Comparison of ENCODE assay signal across 8 cellular contexts in genomic region chr16:11916524-11917285, GRCh38. TPM values are rescaled to one million over a fixed set of nuclear protein-coding genes. Genes with fewer than 3 reads are reported as not detected.
DNase-seq lines count a peak whose midpoint lies in the region; ATAC-seq and TF ChIP-seq lines count a peak whose summit lies in the region.

No MANE protein-coding gene starts in this region.

- ATAC-seq in DND-41 (ENCODE audit: insufficient read depth, low read depth) (no peak), HG03521 (IDR thresholded peaks at IDR 0.05; ENCODE audit: unreplicated experiment) (no peak), HG03135 (IDR thresholded peaks at IDR 0.05; ENCODE audit: unreplicated experiment) (no peak)

- H3K36me3 ChIP-seq in DND-41 (ENCODE audit: insufficient read depth, low read length) (peaks cover 10% of the 10 kb centered on the region; the same call in 1 of the 2 replicates), Loucy (ENCODE audit: insufficient read depth, low read length) (no peaks in the 10 kb centered on the region)

- H3K4me2 ChIP-seq in DND-41 (ENCODE audit: insufficient read depth, low read length) (peak overlapping the region; percentile 88), Loucy (ENCODE audit: low read depth, low read length, poor library complexity, severe bottlenecking) (peak overlapping the region; percentile 71)

- H4K20me1 ChIP-seq in DND-41 (ENCODE audit: insufficient read depth, low read length) (peaks cover 28% of the 10 kb centered on the region), Loucy (ENCODE audit: insufficient read depth, low read length, poor library complexity, severe bottlenecking) (peaks cover 25% of the 10 kb centered on the region)

- peaks cover 33% of the 10 kb centered on the region for H3K4me1 ChIP-seq in DND-41 (ENCODE audit: insufficient read depth, low read length)
- peaks cover 13% of the 10 kb centered on the region for H3K4me1 ChIP-seq in Loucy (ENCODE audit: insufficient read depth, low read length, poor library complexity, severe bottlenecking)

- no peaks in the 10 kb centered on the region for H3K9me3 ChIP-seq in DND-41 (ENCODE audit: insufficient read depth, low read length, severe bottlenecking)
- no peaks in the 10 kb centered on the region for H3K9me3 ChIP-seq in Loucy (ENCODE audit: insufficient read depth, low read depth, low read length)

- H2AFZ ChIP-seq in DND-41 (ENCODE audit: low read depth, low read length) = peak overlapping the region; percentile 97
- peak overlapping the region; percentile 94 for H2AFZ ChIP-seq in Loucy (ENCODE audit: low read length)

- no peak for TF ChIP-seq CTCF in DND-41 (IDR thresholded peaks at IDR 0.05; ENCODE audit: borderline replicate concordance, extremely low read depth, low read length, poor library complexity, severe bottlenecking)
- no peak for TF ChIP-seq CTCF in Loucy (conservative IDR thresholded peaks at IDR 0.05; ENCODE audit: low read length)

- DNase-seq in DND-41 (no peak), astrocyte of the hippocampus (ENCODE audit: low read depth, low spot score) (peak; percentile 25), NCI-H2171 (lab: John Stamatoyannopoulos, UW) (no peak)

- H3K4me3 ChIP-seq in DND-41 (ENCODE audit: low read depth in 1 of 2, low read length in 2 of 2) (peak overlapping the region; percentile 36 to 72; a peak in 3 of 4 replicates), Loucy (ENCODE audit: low read length, poor library complexity, severe bottlenecking) (peak overlapping the region; percentile 71)

- H3K9ac ChIP-seq in DND-41 (ENCODE audit: low read depth, low read length) = peak overlapping the region; percentile 58
- H3K9ac ChIP-seq in Loucy (ENCODE audit: low read depth, low read length, poor library complexity, severe bottlenecking) = peak overlapping the region; percentile 56

- H3K27me3 ChIP-seq in DND-41 (ENCODE audit: insufficient read depth, low read length, poor library complexity) = peaks cover 4% of the 10 kb centered on the region
- no peaks in the 10 kb centered on the region for H3K27me3 ChIP-seq in Loucy (ENCODE audit: insufficient read depth, low read length, poor library complexity, severe bottlenecking)
- H3K27me3 ChIP-seq in layer of hippocampus (ENCODE audit: control insufficient read depth, insufficient read depth, low read length) = no peaks in the 10 kb centered on the region

- no peaks in the 10 kb centered on the region for H3K9me2 ChIP-seq in Loucy (replicated peaks; ENCODE audit: low read depth, low read length)

- H3K79me2 ChIP-seq in DND-41 (ENCODE audit: insufficient read depth, low read length) (peaks cover 40% of the 10 kb centered on the region), Loucy (ENCODE audit: insufficient read depth, low read length) (peaks cover 37% of the 10 kb centered on the region)

- H3F3A ChIP-seq in Loucy (ENCODE audit: low read depth) = no peaks in the 10 kb centered on the region

- H3K27ac ChIP-seq in DND-41 (ENCODE audit: low read length) (peak overlapping the region; percentile 65), layer of hippocampus (ENCODE audit: low read depth, low read length) (peak overlapping the region; percentile 86), temporal lobe (ENCODE audit: low read depth, low read length) (peak overlapping the region; percentile 84)

RNA-seq across cellular contexts. Expression of gene GSPT1, which starts 0.9 kb away (rescaled TPM):
- 58.5 TPM for total RNA-seq in temporal lobe

RNA-seq across cellular contexts. Expression of gene NPIPB2, which starts 25.1 kb away (rescaled TPM):
- total RNA-seq in temporal lobe = 3.9 TPM

RNA-seq across cellular contexts. Expression of gene TNFRSF17, which starts 48.3 kb away (rescaled TPM):
- not detected for total RNA-seq in temporal lobe

RNA-seq across cellular contexts. Expression of gene SNX29, which starts 59.8 kb away (rescaled TPM):
- total RNA-seq in temporal lobe = 18.4 TPM
